Comparison of ENCODE assay signal across 11 cellular contexts in the genomic region with DNA sequence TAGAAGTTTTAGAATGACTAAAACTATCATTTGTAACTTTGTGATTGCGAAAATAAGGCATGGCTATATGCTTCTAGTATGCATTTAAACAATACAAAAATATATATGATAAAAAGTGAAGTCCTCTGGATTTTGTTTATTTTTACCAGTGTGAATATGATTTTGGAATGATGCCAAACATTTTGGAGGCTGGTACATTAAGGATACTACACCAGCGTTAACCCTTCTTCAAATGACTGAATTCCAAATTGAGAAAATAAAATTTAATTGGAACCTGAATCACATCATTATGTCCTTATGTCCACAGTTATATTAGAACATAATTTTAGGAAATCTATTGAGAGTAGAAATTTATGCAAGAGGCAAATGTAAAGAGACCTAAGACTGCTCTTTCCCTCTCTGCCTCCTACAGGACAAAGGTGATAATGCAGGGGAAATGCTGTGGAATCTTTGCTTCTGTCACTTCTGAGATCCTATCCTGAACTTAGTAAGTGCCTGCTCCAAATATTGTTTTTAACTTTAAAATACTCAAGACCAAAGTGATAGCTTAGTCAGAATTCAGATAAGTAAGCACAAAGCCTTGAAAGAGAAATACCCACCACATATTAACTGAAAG.
DNase-seq lines count a peak whose midpoint lies in the region; ATAC-seq and TF ChIP-seq lines count a peak whose summit lies in the region.
"Had no signal": no experiment of that assay in that cellular context is flagged by ENCODE, and none has a peak within 500 bp of the region (broad histone marks: within the 10 kb centered on the region; RNA-seq: fewer than 3 reads in every experiment).

No MANE protein-coding gene starts in this region.

- TF ChIP-seq CTCF in 22Rv1 (IDR thresholded peaks at IDR 0.05) (peak; percentile 63), GM12872 (IDR thresholded peaks at IDR 0.05; ENCODE audit: insufficient read depth, low read depth, low read length) (peak; percentile 67), OCI-LY3 (IDR thresholded peaks at IDR 0.05; ENCODE audit: low read depth, low read length) (peak; percentile 67), epithelial cell of esophagus (IDR thresholded peaks at IDR 0.05; ENCODE audit: insufficient read depth, low read depth, low read length, missing control alignments) (peak; percentile 40), stomach (IDR thresholded peaks at IDR 0.05) (no peak)

- H3K4me3 ChIP-seq in OCI-LY3 (ENCODE audit: low read length) (no peak overlapping the region), epithelial cell of esophagus (ENCODE audit: low read length) (no peak overlapping the region), stomach (no peak overlapping the region)

- H3K4me2 ChIP-seq in OCI-LY3 (ENCODE audit: low read length): no peak overlapping the region

- DNase-seq in epithelial cell of esophagus (ENCODE audit: low read depth): peak; percentile 22
- DNase-seq in LoVo (ENCODE audit: low spot score): no peak
- no peak for DNase-seq in stomach
- no peak for DNase-seq in NCI-H2196 (lab: John Stamatoyannopoulos, UW; ENCODE audit: unreplicated experiment)
- DNase-seq: activated effector memory CD4-positive, alpha-beta T cell treated with anti-CD3 and anti-CD28 coated beads, Interleukin-2, amount 50 U/mL, for 16 hours; naive B cell; SHP77 had no signal

- H3K27ac ChIP-seq in 22Rv1 (no peak overlapping the region), OCI-LY3 (ENCODE audit: low read length) (no peak overlapping the region), stomach (no peak overlapping the region)

- no peak overlapping the region for H3K9ac ChIP-seq in OCI-LY3 (ENCODE audit: low read length)

- H3K4me1 ChIP-seq in OCI-LY3 (ENCODE audit: low read length) (no peaks in the 10 kb centered on the region), stomach (no peaks in the 10 kb centered on the region)

- H3K9me3 ChIP-seq in OCI-LY3 (ENCODE audit: insufficient read depth, low read length) (no peaks in the 10 kb centered on the region), stomach (no peaks in the 10 kb centered on the region)

- no peaks in the 10 kb centered on the region for H3K79me2 ChIP-seq in OCI-LY3 (ENCODE audit: low read length)

- TF ChIP-seq EP300 in stomach (IDR thresholded peaks at IDR 0.05): no peak

- no peak for ATAC-seq in HG02610 (IDR thresholded peaks at IDR 0.05; ENCODE audit: unreplicated experiment)

- TF ChIP-seq POLR2A in stomach (IDR thresholded peaks at IDR 0.05): no peak

- no peaks in the 10 kb centered on the region for H3K27me3 ChIP-seq in OCI-LY3 (ENCODE audit: low read depth, low read length)
- H3K27me3 ChIP-seq in stomach: no peaks in the 10 kb centered on the region

- no peak overlapping the region for H2AFZ ChIP-seq in OCI-LY3 (ENCODE audit: low read depth, low read length)

- H3K36me3 ChIP-seq in OCI-LY3 (replicated peaks; ENCODE audit: low read depth, low read length) (no peaks in the 10 kb centered on the region), stomach (no peaks in the 10 kb centered on the region)

- no peaks in the 10 kb centered on the region for H4K20me1 ChIP-seq in OCI-LY3 (ENCODE audit: insufficient read depth, low read length)

- intact Hi-C loops in stomach (cut with DNase I; ENCODE audit: low total_unique reads): no loop called here

- WGBS in stomach, 5 donors: 95 to 98% (median 96%) methylated on average over 2 of the region's 2 CpGs

Comparison
In these comparisons a context has a peak if more than half of its experiments do, and no peak if none do; other contexts are left out.
1. CTCF ChIP-seq: peak in 22Rv1 (single experiment), GM12872 (single experiment), OCI-LY3 (single experiment) and epithelial cell of esophagus (single experiment); none in stomach (0 of 7).